2 cellular contexts compared by ENCODE assay signal in genomic region chr1:204190212-204191211, GRCh38.
TF ChIP-seq lines count a peak whose summit lies in the region.

No MANE protein-coding gene starts in this region.

TF ChIP-seq in H1, 55 proteins besides CTCF, POLR2A, EP300 and RAD21:
- TF ChIP-seq BCL11A (IDR thresholded peaks at IDR 0.05; ENCODE audit: low read depth in 2 of 2, low read length in 2 of 2) (no peak), CEBPB (IDR thresholded peaks at IDR 0.05; ENCODE audit: low read depth, low read length) (peak; percentile 96), CBX5 (IDR thresholded peaks at IDR 0.05; ENCODE audit: low read depth, low read length) (no peak), CBX8 (IDR thresholded peaks at IDR 0.05; ENCODE audit: borderline replicate concordance, low read depth, low read length) (no peak), SP2 (IDR thresholded peaks at IDR 0.05; ENCODE audit: low read length) (no peak), GABPA (IDR thresholded peaks at IDR 0.05; ENCODE audit: borderline replicate concordance, insufficient read depth, low read length) (no peak), USF2 (IDR thresholded peaks at IDR 0.05; ENCODE audit: low read length) (no peak), HDAC2 (IDR thresholded peaks at IDR 0.05; ENCODE audit: borderline replicate concordance in 1 of 2, low read depth in 2 of 2, low read length in 2 of 2) (no peak), YY1 (IDR thresholded peaks at IDR 0.05; ENCODE audit: low read depth, low read length) (no peak), POLR2AphosphoS5 (IDR thresholded peaks at IDR 0.05; ENCODE audit: low read depth, low read length) (no peak), JUN (IDR thresholded peaks at IDR 0.05; ENCODE audit: low read depth, low read length) (no peak), EZH2 (IDR thresholded peaks at IDR 0.05; ENCODE audit: low read depth, low read length, severe bottlenecking) (no peak), NANOG (IDR thresholded peaks at IDR 0.05; ENCODE audit: insufficient read depth, low read depth, low read length, poor library complexity, severe bottlenecking) (no peak), PHF8 (conservative IDR thresholded peaks at IDR 0.05; ENCODE audit: low read depth, low read length) (no peak), ATF2 (IDR thresholded peaks at IDR 0.05; ENCODE audit: low read length) (no peak), CREB1 (IDR thresholded peaks at IDR 0.05) (no peak), TCF12 (IDR thresholded peaks at IDR 0.05; ENCODE audit: low read depth, low read length) (no peak), GTF2F1 (IDR thresholded peaks at IDR 0.05; ENCODE audit: borderline replicate concordance, low read depth, low read length) (no peak), E2F6 (IDR thresholded peaks at IDR 0.05) (no peak), BACH1 (IDR thresholded peaks at IDR 0.05; ENCODE audit: low read length) (no peak), CHD2 (IDR thresholded peaks at IDR 0.05; ENCODE audit: low read length) (no peak), EGR1 (IDR thresholded peaks at IDR 0.05; ENCODE audit: borderline replicate concordance, low read depth, low read length) (0 out of 2 replicates have a peak, but pooled peaks have one; percentile 15), FOSL1 (IDR thresholded peaks at IDR 0.05; ENCODE audit: insufficient read depth, low read depth, low read length) (no peak), KDM1A (IDR thresholded peaks at IDR 0.05; ENCODE audit: borderline replicate concordance, low read length) (no peak), RXRA (IDR thresholded peaks at IDR 0.05; ENCODE audit: insufficient read depth, low read depth, low read length) (no peak), KDM4A (IDR thresholded peaks at IDR 0.05; ENCODE audit: low read depth, low read length, severe bottlenecking) (peak; percentile 16), RFX5 (IDR thresholded peaks at IDR 0.05; ENCODE audit: borderline replicate concordance, low read depth, low read length) (no peak)

TF ChIP-seq in neural cell, 6 proteins besides CTCF, POLR2A, EP300 and RAD21:
- TF ChIP-seq TAF1 (IDR thresholded peaks at IDR 0.05; ENCODE audit: low read depth) (no peak), EZH2 (IDR thresholded peaks at IDR 0.05; ENCODE audit: borderline replicate concordance, insufficient read depth, low read length, poor library complexity, severe bottlenecking) (no peak), SMC3 (conservative IDR thresholded peaks at IDR 0.05; ENCODE audit: poor library complexity) (no peak), MXI1 (conservative IDR thresholded peaks at IDR 0.05; ENCODE audit: poor library complexity, severe bottlenecking) (no peak), POLR2AphosphoS5 (IDR thresholded peaks at IDR 0.05) (no peak)
- TF ChIP-seq, protein P1, sequence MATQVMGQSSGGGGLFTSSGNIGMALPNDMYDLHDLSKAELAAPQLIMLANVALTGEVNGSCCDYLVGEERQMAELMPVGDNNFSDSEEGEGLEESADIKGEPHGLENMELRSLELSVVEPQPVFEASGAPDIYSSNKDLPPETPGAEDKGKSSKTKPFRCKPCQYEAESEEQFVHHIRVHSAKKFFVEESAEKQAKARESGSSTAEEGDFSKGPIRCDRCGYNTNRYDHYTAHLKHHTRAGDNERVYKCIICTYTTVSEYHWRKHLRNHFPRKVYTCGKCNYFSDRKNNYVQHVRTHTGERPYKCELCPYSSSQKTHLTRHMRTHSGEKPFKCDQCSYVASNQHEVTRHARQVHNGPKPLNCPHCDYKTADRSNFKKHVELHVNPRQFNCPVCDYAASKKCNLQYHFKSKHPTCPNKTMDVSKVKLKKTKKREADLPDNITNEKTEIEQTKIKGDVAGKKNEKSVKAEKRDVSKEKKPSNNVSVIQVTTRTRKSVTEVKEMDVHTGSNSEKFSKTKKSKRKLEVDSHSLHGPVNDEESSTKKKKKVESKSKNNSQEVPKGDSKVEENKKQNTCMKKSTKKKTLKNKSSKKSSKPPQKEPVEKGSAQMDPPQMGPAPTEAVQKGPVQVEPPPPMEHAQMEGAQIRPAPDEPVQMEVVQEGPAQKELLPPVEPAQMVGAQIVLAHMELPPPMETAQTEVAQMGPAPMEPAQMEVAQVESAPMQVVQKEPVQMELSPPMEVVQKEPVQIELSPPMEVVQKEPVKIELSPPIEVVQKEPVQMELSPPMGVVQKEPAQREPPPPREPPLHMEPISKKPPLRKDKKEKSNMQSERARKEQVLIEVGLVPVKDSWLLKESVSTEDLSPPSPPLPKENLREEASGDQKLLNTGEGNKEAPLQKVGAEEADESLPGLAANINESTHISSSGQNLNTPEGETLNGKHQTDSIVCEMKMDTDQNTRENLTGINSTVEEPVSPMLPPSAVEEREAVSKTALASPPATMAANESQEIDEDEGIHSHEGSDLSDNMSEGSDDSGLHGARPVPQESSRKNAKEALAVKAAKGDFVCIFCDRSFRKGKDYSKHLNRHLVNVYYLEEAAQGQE (IDR thresholded peaks at IDR 0.05; ENCODE audit: borderline replicate concordance) = no peak
TF ChIP-seq in neural cell: peak in this region for 0.
